Comparison of ENCODE assay signal across 1 cellular context in the genomic region with DNA sequence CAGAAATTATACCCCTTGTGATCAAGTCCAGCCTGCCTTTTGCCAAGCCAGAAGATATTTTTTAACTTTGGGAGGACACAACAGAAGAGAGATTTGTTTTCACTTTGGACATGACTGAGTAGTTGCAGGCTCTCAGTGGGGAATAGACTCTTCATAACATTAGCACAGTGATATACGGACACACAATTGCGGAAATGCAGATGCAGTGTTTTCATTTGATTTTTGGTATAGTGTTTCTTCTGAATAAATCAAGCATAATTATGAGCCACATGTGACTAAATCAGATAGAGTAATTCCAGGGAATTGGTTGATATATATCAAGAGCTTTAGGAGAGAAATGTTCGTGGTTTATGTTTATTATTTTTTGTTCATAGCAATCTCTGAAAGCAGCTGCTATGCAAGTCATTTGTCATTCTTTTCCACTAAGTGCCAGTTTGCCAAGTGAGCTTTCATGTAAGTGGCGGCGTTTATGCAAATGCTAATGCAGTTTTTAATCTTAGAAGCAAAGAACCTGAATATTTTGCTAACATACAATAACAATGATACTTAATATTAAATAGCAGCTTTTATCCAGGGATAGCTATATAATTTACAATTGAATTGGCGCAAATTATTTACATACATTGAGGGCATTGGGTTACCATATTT.
TF ChIP-seq lines count a peak whose summit lies in the region.

No MANE protein-coding gene starts in this region.

TF ChIP-seq in IMR-90, 13 proteins besides CTCF, POLR2A, EP300 and RAD21:
- no peak for TF ChIP-seq NFE2L2 (IDR thresholded peaks at IDR 0.05; ENCODE audit: low read depth, low read length)
- TF ChIP-seq MXI1 (IDR thresholded peaks at IDR 0.05; ENCODE audit: borderline replicate concordance, low read depth, low read length), result no peak
- TF ChIP-seq RCOR1 (IDR thresholded peaks at IDR 0.05; ENCODE audit: insufficient replicate concordance, low read length), result no peak
